Comparison of ENCODE assay signal across 8 cellular contexts in genomic region chr10:76902949-76903348, GRCh38.
DNase-seq lines count a peak whose midpoint lies in the region; ATAC-seq, FAIRE-seq and TF ChIP-seq lines count a peak whose summit lies in the region.

No MANE protein-coding gene starts in this region.

- no peak for TF ChIP-seq POLR2A in GM12878 (IDR thresholded peaks at IDR 0.05; ENCODE audit: low read depth, low read length)

- H3K9ac ChIP-seq in GM12878 (ENCODE audit: control insufficient read depth, insufficient read depth, low read length): no peak overlapping the region

- in situ Hi-C loops in GM12878 (cut with MboI): no loop called here

- H3K4me2 ChIP-seq in GM12878 (ENCODE audit: control insufficient read depth, insufficient read depth): no peak overlapping the region

- ATAC-seq in GM12878 (peak; percentile 74), mucosa of descending colon (peak; percentile 69), HG02678 (IDR thresholded peaks at IDR 0.05; ENCODE audit: unreplicated experiment) (no peak)

- CTCF ChIA-PET in GM12878 (lab: Yijun Ruan, JAX): interaction anchor here (1.1 to 1.6 kb wide), 4 partner anchors 21 to 272 kb away, joined by 3 to 4 read pairs (median 4); no protein-coding TSS in a partner anchor

- BruUV-seq in GM12878 (replicated peaks; lab: Mats Ljungman, UMichigan): no TSS peak

- H3K4me1 ChIP-seq in GM12878 (ENCODE audit: control insufficient read depth, insufficient read depth, low read length) (no peaks in the 10 kb centered on the region), mucosa of descending colon (ENCODE audit: low read depth) (no peaks in the 10 kb centered on the region), small intestine (ENCODE audit: control insufficient read depth in 2 of 2, insufficient read depth in 1 of 2, low read depth in 1 of 2, low read length in 1 of 2) (no peaks in the 10 kb centered on the region)

- POLR2A ChIA-PET in GM12878 (lab: Charles Lee): no interaction called here

- RAD21 ChIA-PET in GM12878 (lab: Charles Lee; ENCODE audit: unreplicated experiment): interaction anchor here (1.5 kb wide), 1 partner anchor 34 kb away, joined by 4 read pairs; no protein-coding TSS in a partner anchor

- no peaks in the 10 kb centered on the region for H4K20me1 ChIP-seq in GM12878 (ENCODE audit: control insufficient read depth, insufficient read depth)

- no peaks in the 10 kb centered on the region for H3K79me2 ChIP-seq in GM12878 (ENCODE audit: control insufficient read depth, insufficient read depth, low read length)

- DNase-seq in GDM1 (lab: John Stamatoyannopoulos, UW): peak; percentile 26
- DNase-seq in LNCaP clone FGC (ENCODE audit: low read depth): no peak
- no peak for DNase-seq in GM12878 (ENCODE audit: low read depth, low spot score)
- DNase-seq in mucosa of descending colon: peak in 2 of 3 donors; percentile 73 to 76
- DNase-seq in activated naive CD4-positive, alpha-beta T cell treated with Interleukin-2 at 50 U/mL for 16 hours: no peak
- no peak for DNase-seq in dedifferentiated amniotic fluid mesenchymal stem cell (ENCODE audit: extremely low spot score)
- no peak for DNase-seq in small intestine

- H3K36me3 ChIP-seq in GM12878 (ENCODE audit: control insufficient read depth in 2 of 2, insufficient read depth in 2 of 2, low read length in 1 of 2): no peaks in the 10 kb centered on the region; a peak in 1 of 4 replicates
- H3K36me3 ChIP-seq in mucosa of descending colon (ENCODE audit: low read depth): no peaks in the 10 kb centered on the region
- no peaks in the 10 kb centered on the region for H3K36me3 ChIP-seq in small intestine (ENCODE audit: control insufficient read depth in 2 of 2, insufficient read depth in 2 of 2, low read length in 2 of 2)

- WGBS in GM12878 (ENCODE audit: insufficient coverage, insufficient replicate concordance, low lambda C conversion rate, missing lambda C conversion rate): 76% methylated on average over 10 of the region's 10 CpGs
- 58 to 78% (median 63%) methylated on average over 10 of the region's 10 CpGs for WGBS in small intestine, 3 donors

- 0 out of 2 replicates have a peak, but pooled peaks have one; percentile 7 for TF ChIP-seq RAD21 in GM12878 (IDR thresholded peaks at IDR 0.05; ENCODE audit: insufficient read depth, low read depth, low read length)

- intact Hi-C loops in GM12878 (cut with micrococcal nuclease; ENCODE audit: unreplicated experiment) (no loop called here), mucosa of descending colon (cut with DNase I, micrococcal nuclease) (no loop called here)

- TF ChIP-seq EP300 in GM12878 (IDR thresholded peaks at IDR 0.05; ENCODE audit: borderline replicate concordance in 1 of 2, control insufficient read depth in 1 of 2, low read depth in 2 of 2, low read length in 2 of 2): no peak

- FAIRE-seq in GM12878 (lab: Jason Lieb, UNC) (no peak), small intestine (lab: Jason Lieb, UNC) (no peak)

- H3K9me3 ChIP-seq in GM12878 (replicated peaks; ENCODE audit: control insufficient read depth, insufficient read depth, low read length) (no peaks in the 10 kb centered on the region), mucosa of descending colon (no peaks in the 10 kb centered on the region), small intestine (ENCODE audit: control insufficient read depth, low read depth) (no peaks in the 10 kb centered on the region)

- H3K27me3 ChIP-seq in GM12878 (replicated peaks in 1 of 2; ENCODE audit: control insufficient read depth in 2 of 2, insufficient read depth in 2 of 2, low read length in 1 of 2): no peaks in the 10 kb centered on the region
- H3K27me3 ChIP-seq in small intestine (ENCODE audit: control insufficient read depth in 2 of 2, insufficient read depth in 2 of 2, low read length in 2 of 2): no peaks in the 10 kb centered on the region

- H2AFZ ChIP-seq in GM12878 (ENCODE audit: control insufficient read depth, low read depth, low read length): no peak overlapping the region

- H3K4me3 ChIP-seq in LNCaP clone FGC (ENCODE audit: low read depth, low read length) (no peak overlapping the region), GM12878 (no peak overlapping the region), mucosa of descending colon (no peak overlapping the region), small intestine (ENCODE audit: low read depth in 1 of 2, low read length in 2 of 2) (no peak overlapping the region)

- SMC1A ChIA-PET in GM12878 (lab: Charles Lee; ENCODE audit: uncharacterized antibody, unreplicated experiment): interaction anchor here (0.9 kb wide), 1 partner anchor 17 kb away, joined by 3 read pairs; no protein-coding TSS in a partner anchor

- TF ChIP-seq CTCF in LNCaP clone FGC (IDR thresholded peaks at IDR 0.05; ENCODE audit: control insufficient read depth, extremely low read depth, insufficient read depth) (peak; percentile 52), GM12878 (IDR thresholded peaks at IDR 0.05 in 2 of 3, conservative IDR thresholded peaks at IDR 0.05 in 1 of 3; ENCODE audit: control insufficient read depth in 2 of 3, extremely low read depth in 1 of 3, insufficient read depth in 1 of 3, low read depth in 3 of 3, low read length in 3 of 3) (peak; percentile 12 to 38 (median 23); a peak in 3 of 6 replicates), mucosa of descending colon (IDR thresholded peaks at IDR 0.05) (no peak)

- H3K27ac ChIP-seq in GM12878 (ENCODE audit: control insufficient read depth, insufficient read depth): no peak overlapping the region
- H3K27ac ChIP-seq in small intestine (ENCODE audit: low read depth in 1 of 2, low read length in 1 of 2): no peak overlapping the region

TF ChIP-seq in GM12878, 131 proteins besides CTCF, POLR2A, EP300 and RAD21:
- TF ChIP-seq SMAD1 (IDR thresholded peaks at IDR 0.05; ENCODE audit: low read depth, partially characterized antibody) (no peak), NRF1 (conservative IDR thresholded peaks at IDR 0.05; ENCODE audit: low read depth, low read length) (no peak), KDM1A (IDR thresholded peaks at IDR 0.05; ENCODE audit: borderline replicate concordance) (no peak), BACH1 (IDR thresholded peaks at IDR 0.05; ENCODE audit: borderline replicate concordance) (no peak), SRF (IDR thresholded peaks at IDR 0.05; ENCODE audit: low read depth in 2 of 2, low read length in 2 of 2) (no peak), CREB1 (IDR thresholded peaks at IDR 0.05; ENCODE audit: low read depth) (no peak), CHD1 (IDR thresholded peaks at IDR 0.05; ENCODE audit: low read depth, low read length) (no peak), HDAC2 (IDR thresholded peaks at IDR 0.05) (no peak)

Comparison
In these comparisons a context has a peak if more than half of its experiments do, and no peak if none do; other contexts are left out.
1. DNase-seq: peak in GDM1 (single experiment) and mucosa of descending colon (2 of 3); none in LNCaP clone FGC (single experiment), GM12878 (single experiment), activated naive CD4-positive, alpha-beta T cell treated with Interleukin-2 at 50 U/mL for 16 hours (single experiment), dedifferentiated amniotic fluid mesenchymal stem cell (single experiment) and small intestine (single experiment).